Comparison of ENCODE assay signal across 8 cellular contexts in the genomic region with DNA sequence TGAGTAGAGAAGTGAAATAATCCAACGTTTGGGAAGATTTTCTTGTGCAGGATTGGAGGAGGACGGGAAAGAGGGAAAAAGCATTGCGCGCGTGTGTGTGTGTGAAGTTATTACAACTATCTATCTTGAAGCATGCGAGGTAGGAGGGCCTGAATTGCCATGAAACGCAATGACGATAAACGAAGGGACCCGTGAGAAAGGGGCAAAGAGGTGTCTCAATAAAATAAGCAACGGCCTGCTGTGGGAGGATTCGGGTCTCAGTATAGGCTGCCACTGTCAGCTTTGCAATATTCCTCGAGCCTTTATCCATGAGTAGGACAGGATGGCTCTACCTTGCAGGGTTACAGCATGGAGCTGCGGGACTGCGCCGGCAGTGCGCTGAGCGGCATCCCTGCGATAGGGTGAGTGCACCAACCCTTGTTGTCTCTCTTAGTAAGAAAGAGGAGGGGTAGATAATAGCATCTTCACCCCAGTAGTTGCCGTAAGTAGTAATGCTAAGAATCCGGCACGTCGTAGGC. TPM values are rescaled to one million over a fixed set of nuclear protein-coding genes. Genes with fewer than 3 reads are reported as not detected.
DNase-seq lines count a peak whose midpoint lies in the region; ATAC-seq, FAIRE-seq and TF ChIP-seq lines count a peak whose summit lies in the region.

No MANE protein-coding gene starts in this region.

- peaks cover 30% of the 10 kb centered on the region for H3K4me1 Mint-ChIP-seq in activated T-helper 17 cell treated with anti-CD3 and anti-CD28 coated beads, Interleukin-2, amount 50 U/mL, for 72 hours
- H3K4me1 Mint-ChIP-seq in stimulated activated naive CD8-positive, alpha-beta T cell treated with anti-CD3 and anti-CD28 coated beads, Interleukin-15, Interleukin-2, amounts not matched to agents 100 ng/mL and 50 ng/mL, for 24 hours (ENCODE audit: low read depth), result peaks cover 49% of the 10 kb centered on the region

- H3K9me3 ChIP-seq in A549, result no peaks in the 10 kb centered on the region

- ATAC-seq in A549 (peak; percentile 74 to 83), GM19328 (IDR thresholded peaks at IDR 0.05; ENCODE audit: unreplicated experiment) (peak; percentile 26), HG03378 (IDR thresholded peaks at IDR 0.05; ENCODE audit: unreplicated experiment) (peak; percentile 36)
- peak; percentile 38 for ATAC-seq in activated T-helper 17 cell treated with anti-CD3 and anti-CD28 coated beads, Interleukin-2, amount 50 U/mL, for 72 hours (replicated peaks)

- peaks cover 6% of the 10 kb centered on the region for H3K36me3 Mint-ChIP-seq in activated T-helper 17 cell treated with anti-CD3 and anti-CD28 coated beads, Interleukin-2, amount 50 U/mL, for 72 hours (ENCODE audit: low read depth)
- peaks cover 26% of the 10 kb centered on the region for H3K36me3 Mint-ChIP-seq in stimulated activated naive CD8-positive, alpha-beta T cell treated with anti-CD3 and anti-CD28 coated beads, Interleukin-15, Interleukin-2, amounts not matched to agents 100 ng/mL and 50 ng/mL, for 24 hours (ENCODE audit: low read depth)

- no peak for TF ChIP-seq POLR2A in A549 (IDR thresholded peaks at IDR 0.05; ENCODE audit: low read length)

- H3K4me1 ChIP-seq in A549, result peaks cover 5% of the 10 kb centered on the region; the same call in 1 of the 3 replicates

- H3K9me3 Mint-ChIP-seq in activated T-helper 17 cell treated with anti-CD3 and anti-CD28 coated beads, Interleukin-2, amount 50 U/mL, for 72 hours, result no peaks in the 10 kb centered on the region
- no peaks in the 10 kb centered on the region for H3K9me3 Mint-ChIP-seq in stimulated activated naive CD8-positive, alpha-beta T cell treated with anti-CD3 and anti-CD28 coated beads, Interleukin-15, Interleukin-2, amounts not matched to agents 100 ng/mL and 50 ng/mL, for 24 hours

- peak overlapping the region; percentile 72 for H3K27ac Mint-ChIP-seq in activated T-helper 17 cell treated with anti-CD3 and anti-CD28 coated beads, Interleukin-2, amount 50 U/mL, for 72 hours
- H3K27ac Mint-ChIP-seq in stimulated activated naive CD8-positive, alpha-beta T cell treated with anti-CD3 and anti-CD28 coated beads, Interleukin-15, Interleukin-2, amounts not matched to agents 100 ng/mL and 50 ng/mL, for 24 hours, result peak overlapping the region; percentile 74

- CTCF ChIA-PET in A549 (lab: Yijun Ruan, JAX), result interaction anchor here (1.0 to 2.8 kb wide), 11 partner anchors 9 to 195 kb away, joined by 3 to 10 read pairs (median 4); partner anchors contain the start of gene JAK2

- POLR2A ChIA-PET in A549 (lab: Yijun Ruan, JAX), result interaction anchor here (0.6 to 1.4 kb wide), 10 partner anchors 9 to 1380 kb away, joined by 3 to 7 read pairs (median 3); partner anchors contain the start of genes AK3, JAK2 and PLGRKT

- peak overlapping the region; percentile 52 for H3K4me3 ChIP-seq in A549
- peak overlapping the region; percentile 87 for H3K4me3 ChIP-seq in iPS-11a (ENCODE audit: low read depth, low read length)

- TF ChIP-seq RAD21 in A549 (conservative IDR thresholded peaks at IDR 0.05 in 1 of 2, IDR thresholded peaks at IDR 0.05 in 1 of 2), result no peak

- no peak for FAIRE-seq in A549 (lab: Jason Lieb, UNC)

- peak overlapping the region; percentile 97 for H3K4me2 ChIP-seq in A549

- no peak for TF ChIP-seq EP300 in A549 (IDR thresholded peaks at IDR 0.05)

- no peaks in the 10 kb centered on the region for H3K27me3 Mint-ChIP-seq in activated T-helper 17 cell treated with anti-CD3 and anti-CD28 coated beads, Interleukin-2, amount 50 U/mL, for 72 hours
- peaks cover 11% of the 10 kb centered on the region for H3K27me3 Mint-ChIP-seq in stimulated activated naive CD8-positive, alpha-beta T cell treated with anti-CD3 and anti-CD28 coated beads, Interleukin-15, Interleukin-2, amounts not matched to agents 100 ng/mL and 50 ng/mL, for 24 hours

- H3K27ac ChIP-seq in A549, result peak overlapping the region; percentile 53 to 70

- 3% methylated on average over 23 of the region's 23 CpGs for WGBS in A549 (ENCODE audit: missing lambda C conversion rate)

- peak in 1 of 2 experiments; percentile 18 for DNase-seq in A549 (ENCODE audit: low read depth in 1 of 2, low spot score in 1 of 2)
- DNase-seq in HCEC 1CT, result no peak
- no peak for DNase-seq in HK-2 (ENCODE audit: unreplicated experiment)

- TF ChIP-seq CTCF in A549 (IDR thresholded peaks at IDR 0.05), result no peak

- H3K4me3 Mint-ChIP-seq in activated T-helper 17 cell treated with anti-CD3 and anti-CD28 coated beads, Interleukin-2, amount 50 U/mL, for 72 hours, result peak overlapping the region; percentile 89
- H3K4me3 Mint-ChIP-seq in stimulated activated naive CD8-positive, alpha-beta T cell treated with anti-CD3 and anti-CD28 coated beads, Interleukin-15, Interleukin-2, amounts not matched to agents 100 ng/mL and 50 ng/mL, for 24 hours, result peak overlapping the region; percentile 94

TF ChIP-seq in A549, 52 proteins besides CTCF, POLR2A, EP300 and RAD21:
- no peak for TF ChIP-seq CBX8 (IDR thresholded peaks at IDR 0.05)

RNA-seq across cellular contexts. Expression of gene RCL1, which starts 0.6 kb away (rescaled TPM):
- 25.5 and 26.7 TPM in 2 replicates for polyA plus RNA-seq in A549 (2011; rRNA removed)
- 30.0 and 33.4 TPM in 2 replicates for polyA plus RNA-seq in A549 (2012; cell fraction: cytosol; rRNA removed)
- polyA plus RNA-seq in A549 (2012; cell fraction: nucleus; rRNA removed), result 29.3 and 43.1 TPM in 2 replicates
- 27.5 to 30.0 TPM (median 29.4 TPM) in 3 replicates for polyA plus RNA-seq in A549 (2017; fragmentation: RNase III; extraction: RNeasy Plus Mini Kit Qiagen cat#74134 plus additional on column Dnase treatment)
- polyA minus RNA-seq in A549 (2011; rRNA and poly(A)+ RNA removed), result 43.1 and 43.3 TPM in 2 replicates
- 10 to 100 TPM; 18.9 to 38.2 TPM for total RNA-seq in activated T-helper 17 cell treated with anti-CD3 and anti-CD28 coated beads, Interleukin-2, amount 50 U/mL, for 72 hours

RNA-seq across cellular contexts. Expression of gene AK3, which starts 51.1 kb away (rescaled TPM):
- polyA plus RNA-seq in A549 (2011; rRNA removed) (70.4 and 83.0 TPM in 2 replicates), A549 (2017; fragmentation: RNase III; extraction: RNeasy Plus Mini Kit Qiagen cat#74134 plus additional on column Dnase treatment) (42.6 to 51.0 TPM (median 49.0 TPM) in 3 replicates)
- polyA plus RNA-seq in A549 (2012; cell fraction: cytosol; rRNA removed), result 14.9 and 21.0 TPM in 2 replicates
- polyA plus RNA-seq in A549 (2012; cell fraction: nucleus; rRNA removed), result 6.3 and 8.9 TPM in 2 replicates
- 22.6 and 31.3 TPM in 2 replicates for polyA minus RNA-seq in A549 (2011; rRNA and poly(A)+ RNA removed)
- total RNA-seq in activated T-helper 17 cell treated with anti-CD3 and anti-CD28 coated beads, Interleukin-2, amount 50 U/mL, for 72 hours, result 10 to 100 TPM; 28.5 to 31.2 TPM

Comparison
In these comparisons a context has a peak if more than half of its experiments do, and no peak if none do; other contexts are left out.
1. ATAC-seq: peak in every context shown above with its lines; median percentile 78 in A549; 38 in activated T-helper 17 cell treated with anti-CD3 and anti-CD28 coated beads, Interleukin-2, amount 50 U/mL, for 72 hours; 36 in HG03378; 26 in GM19328.